27 cellular contexts compared by ENCODE assay signal in the genomic region with DNA sequence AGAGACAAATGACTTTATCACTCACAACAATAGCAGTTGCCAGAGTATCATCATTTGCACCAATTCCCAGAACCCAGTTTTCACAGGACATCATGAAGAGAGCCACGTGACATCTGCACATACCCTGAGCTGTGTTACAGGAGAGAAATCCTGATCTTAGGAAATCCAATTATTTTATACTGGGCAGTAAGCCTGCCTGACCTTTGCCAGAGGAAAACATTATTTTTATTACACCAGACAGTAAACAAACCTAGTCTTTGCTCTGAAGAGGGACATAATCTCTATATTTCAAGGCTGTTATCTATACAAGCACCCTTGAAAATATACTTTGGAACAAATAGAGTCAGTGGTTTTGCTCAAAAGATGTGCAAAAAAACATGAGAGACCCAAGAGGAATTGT.
DNase-seq lines count a peak whose midpoint lies in the region; ATAC-seq, FAIRE-seq and TF ChIP-seq lines count a peak whose summit lies in the region.
"Had no signal": no experiment of that assay in that cellular context is flagged by ENCODE, and none has a peak within 500 bp of the region (broad histone marks: within the 10 kb centered on the region; RNA-seq: fewer than 3 reads in every experiment).

No MANE protein-coding gene starts in this region.

- H3K4me3 Mint-ChIP-seq in nephron progenitor cell = no peak overlapping the region
- H3K4me3 Mint-ChIP-seq in activated T-helper 17 cell treated with anti-CD3 and anti-CD28 coated beads, Interleukin-2, amount 50 U/mL, for 72 hours = no peak overlapping the region
- H3K4me3 Mint-ChIP-seq: CD14-positive monocyte; CD4-positive, alpha-beta T cell; CD8-positive, alpha-beta memory T cell had no signal

- H3K9ac ChIP-seq in HepG2 (ENCODE audit: insufficient read depth, low read depth, low read length) (no peak overlapping the region), adipocyte (ENCODE audit: low read length) (peak overlapping the region; percentile 16)
- H3K9ac ChIP-seq: BLaER1 treated with 17β-estradiol and CSF1 and Interleukin-3, amounts not matched to agents 10 nM and 100 nM; GM23248 had no signal

- H3K27me3 Mint-ChIP-seq in nephron progenitor cell (ENCODE audit: low read depth, poor library complexity) = no peaks in the 10 kb centered on the region
- H3K27me3 Mint-ChIP-seq in activated T-helper 17 cell treated with anti-CD3 and anti-CD28 coated beads, Interleukin-2, amount 50 U/mL, for 72 hours = no peaks in the 10 kb centered on the region
- H3K27me3 Mint-ChIP-seq: CD4-positive, alpha-beta T cell; CD8-positive, alpha-beta memory T cell had no signal

- ATAC-seq in right lobe of liver (peak; percentile 41 to 73 (median 62)), HepG2 (no peak)
- ATAC-seq in activated T-helper 17 cell treated with anti-CD3 and anti-CD28 coated beads, Interleukin-2, amount 50 U/mL, for 72 hours (replicated peaks) = no peak
- ATAC-seq: A549, GM12878 had no signal

- no peak for FAIRE-seq in HepG2 (lab: Jason Lieb, UNC)
- FAIRE-seq in RCC 7860 (lab: Jason Lieb, UNC) = no peak
- FAIRE-seq: A549, D721Med, GM12878, GM19239, H1 had no signal

- no peak for TF ChIP-seq RAD21 in HepG2 (CRISPR knock-in tag; IDR thresholded peaks at IDR 0.05)

- H3K9me3 ChIP-seq in right lobe of liver (no peaks in the 10 kb centered on the region), HepG2 (ENCODE audit: low read length) (no peaks in the 10 kb centered on the region), adipocyte (ENCODE audit: control insufficient read depth, low read length) (no peaks in the 10 kb centered on the region)
- H3K9me3 ChIP-seq: A549; BE2C; BLaER1 treated with 17β-estradiol and CSF1 and Interleukin-3, amounts not matched to agents 10 nM and 100 nM had no signal

- intact Hi-C loops in right lobe of liver (cut with DNase I) (no loop called here), HepG2 (cut with micrococcal nuclease; ENCODE audit: unreplicated experiment) (no loop called here)

- no peak for TF ChIP-seq POLR2A in right lobe of liver (IDR thresholded peaks at IDR 0.05)
- TF ChIP-seq POLR2A in HepG2 (IDR thresholded peaks at IDR 0.05; ENCODE audit: insufficient read depth in 1 of 2, low read depth in 2 of 2, low read length in 2 of 2) = no peak

- H3K4me1 ChIP-seq in right lobe of liver = peaks cover 0 to 6% (median 0%) of the 10 kb centered on the region in 4 donors
- H3K4me1 ChIP-seq in HepG2 (ENCODE audit: insufficient read depth, low read length) = peaks cover 13% of the 10 kb centered on the region; the same call in 1 of the 2 replicates
- H3K4me1 ChIP-seq in adipocyte (ENCODE audit: control insufficient read depth, insufficient read depth, low read length) = peaks cover 20% of the 10 kb centered on the region
- H3K4me1 ChIP-seq: A549; BE2C; BLaER1 treated with 17β-estradiol and CSF1 and Interleukin-3, amounts not matched to agents 10 nM and 100 nM had no signal

- H3K9me3 Mint-ChIP-seq in nephron progenitor cell = no peaks in the 10 kb centered on the region
- no peaks in the 10 kb centered on the region for H3K9me3 Mint-ChIP-seq in activated T-helper 17 cell treated with anti-CD3 and anti-CD28 coated beads, Interleukin-2, amount 50 U/mL, for 72 hours
- H3K9me3 Mint-ChIP-seq: CD4-positive, alpha-beta T cell had no signal

- POLR2A ChIA-PET in HepG2 (lab: Yijun Ruan, JAX) = no interaction called here

- CTCF ChIA-PET in HepG2 (lab: Yijun Ruan, JAX; ENCODE audit: low intra/inter-chr PET ratio, low total read pairs) = no interaction called here

- DNase-seq in right lobe of liver = no peak
- DNase-seq in HepG2 (ENCODE audit: low spot score) = no peak
- no peak for DNase-seq in adipocyte (ENCODE audit: low read depth)
- no peak for DNase-seq in nephron progenitor cell
- no peak for DNase-seq in RCC 7860 (ENCODE audit: low spot score)
- no peak for DNase-seq in cerebellar nuclear complex (lab: John Stamatoyannopoulos, UW)
- DNase-seq: 8988T; ACHN; AML-193; BE2C; CD4-positive, alpha-beta T cell; CD8-positive, alpha-beta memory T cell; DMS 273 treated with DMSO at 0.1 percent for 48 hours; DMS79; EL; GDM1; GM23248; H7; HCEC 1CT had no signal

- no TSS peak for BruUV-seq in HepG2 (replicated peaks; lab: Mats Ljungman, UMichigan)

- in situ Hi-C loops in HepG2 (cut with HindIII; ENCODE audit: extremely low pct_ligation_motif_present, low pct_unique_long_range_greater_than_20kb) = no loop called here

- no peak overlapping the region for H3K4me3 ChIP-seq in right lobe of liver
- H3K4me3 ChIP-seq in HepG2 (replicated peaks in 1 of 3; ENCODE audit: insufficient read depth in 1 of 3, low read depth in 2 of 3, low read length in 3 of 3) = no peak overlapping the region
- no peak overlapping the region for H3K4me3 ChIP-seq in adipocyte (ENCODE audit: low read length)
- H3K4me3 ChIP-seq: A549; BLaER1 treated with 17β-estradiol and CSF1 and Interleukin-3, amounts not matched to agents 10 nM and 100 nM; GM12878; GM23248 had no signal

- H3K4me1 Mint-ChIP-seq in nephron progenitor cell = peaks cover 23% of the 10 kb centered on the region
- no peaks in the 10 kb centered on the region for H3K4me1 Mint-ChIP-seq in activated T-helper 17 cell treated with anti-CD3 and anti-CD28 coated beads, Interleukin-2, amount 50 U/mL, for 72 hours
- H3K4me1 Mint-ChIP-seq: CD14-positive monocyte; CD8-positive, alpha-beta memory T cell had no signal

- no peak for TF ChIP-seq EP300 in HepG2 (IDR thresholded peaks at IDR 0.05; ENCODE audit: low read depth in 2 of 2, low read length in 2 of 2)
- no peak for TF ChIP-seq EP300 in HepG2 (CRISPR knock-in tag; IDR thresholded peaks at IDR 0.05; ENCODE audit: borderline replicate concordance)

- H3K27me3 ChIP-seq in right lobe of liver (no peaks in the 10 kb centered on the region), HepG2 (ENCODE audit: control insufficient read depth in 1 of 2, insufficient read depth in 2 of 2, low read length in 2 of 2) (no peaks in the 10 kb centered on the region), adipocyte (replicated peaks; ENCODE audit: control insufficient read depth, insufficient read depth, low read length) (no peaks in the 10 kb centered on the region)
- H3K27me3 ChIP-seq: BE2C; BLaER1 treated with 17β-estradiol and CSF1 and Interleukin-3, amounts not matched to agents 10 nM and 100 nM had no signal

- H3K27ac Mint-ChIP-seq in nephron progenitor cell = peak overlapping the region; percentile 75
- H3K27ac Mint-ChIP-seq in activated T-helper 17 cell treated with anti-CD3 and anti-CD28 coated beads, Interleukin-2, amount 50 U/mL, for 72 hours = no peak overlapping the region
- H3K27ac Mint-ChIP-seq: CD14-positive monocyte; CD4-positive, alpha-beta T cell; CD8-positive, alpha-beta memory T cell had no signal

- H3K27ac ChIP-seq in right lobe of liver (no peak overlapping the region), HepG2 (ENCODE audit: extremely low read length, insufficient read depth, low read length) (no peak overlapping the region)
- H3K27ac ChIP-seq: A549; BLaER1 treated with 17β-estradiol and CSF1 and Interleukin-3, amounts not matched to agents 10 nM and 100 nM; GM23248 had no signal

- no peak overlapping the region for H2AFZ ChIP-seq in HepG2 (ENCODE audit: low read length)
- H2AFZ ChIP-seq: GM23248 had no signal

- H3K36me3 ChIP-seq in right lobe of liver (no peaks in the 10 kb centered on the region), HepG2 (replicated peaks in 1 of 2; ENCODE audit: control insufficient read depth in 1 of 2, insufficient read depth in 2 of 2, low read length in 2 of 2) (no peaks in the 10 kb centered on the region), adipocyte (ENCODE audit: control insufficient read depth, insufficient read depth, low read length, severe bottlenecking) (no peaks in the 10 kb centered on the region)
- H3K36me3 ChIP-seq: BE2C; BLaER1 treated with 17β-estradiol and CSF1 and Interleukin-3, amounts not matched to agents 10 nM and 100 nM had no signal

- H3K79me2 ChIP-seq in HepG2 (ENCODE audit: insufficient read depth, low read length) = no peaks in the 10 kb centered on the region

- TF ChIP-seq CTCF in right lobe of liver (IDR thresholded peaks at IDR 0.05) (no peak), HepG2 (CRISPR knock-in tag; IDR thresholded peaks at IDR 0.05) (no peak), nephron progenitor cell (IDR thresholded peaks at IDR 0.05) (no peak)

- no peaks in the 10 kb centered on the region for H4K20me1 ChIP-seq in HepG2 (ENCODE audit: insufficient read depth, low read length)
- H4K20me1 ChIP-seq: BLaER1 treated with 17β-estradiol and CSF1 and Interleukin-3, amounts not matched to agents 10 nM and 100 nM had no signal

- WGBS in right lobe of liver (ENCODE audit: insufficient coverage, low coverage, low lambda C conversion rate, missing lambda C conversion rate) = 0% methylated on average over 1 of the region's 1 CpG
- 0% methylated on average over 1 of the region's 1 CpG for WGBS in HepG2 (ENCODE audit: low lambda C conversion rate)

- no peaks in the 10 kb centered on the region for H3K36me3 Mint-ChIP-seq in nephron progenitor cell (ENCODE audit: low read depth)
- no peaks in the 10 kb centered on the region for H3K36me3 Mint-ChIP-seq in activated T-helper 17 cell treated with anti-CD3 and anti-CD28 coated beads, Interleukin-2, amount 50 U/mL, for 72 hours (ENCODE audit: low read depth)
- H3K36me3 Mint-ChIP-seq: CD14-positive monocyte; CD8-positive, alpha-beta memory T cell had no signal

- no peak overlapping the region for H3K4me2 ChIP-seq in HepG2 (ENCODE audit: low read depth, low read length)
- H3K4me2 ChIP-seq: A549; BLaER1 treated with 17β-estradiol and CSF1 and Interleukin-3, amounts not matched to agents 10 nM and 100 nM had no signal

TF ChIP-seq in HepG2, 621 proteins besides CTCF, POLR2A, EP300 and RAD21:
- TF ChIP-seq JUNB (CRISPR knock-in tag; IDR thresholded peaks at IDR 0.05; ENCODE audit: borderline replicate concordance) (no peak), ZNF44 (CRISPR knock-in tag; IDR thresholded peaks at IDR 0.05) (no peak)

Comparison
In these comparisons a context has a peak if more than half of its experiments do, and no peak if none do; other contexts are left out.
1. ATAC-seq: peak in right lobe of liver (4 of 4); none in HepG2 (single experiment) and activated T-helper 17 cell treated with anti-CD3 and anti-CD28 coated beads, Interleukin-2, amount 50 U/mL, for 72 hours (single experiment).